1 cellular context compared by ENCODE assay signal in the genomic region with DNA sequence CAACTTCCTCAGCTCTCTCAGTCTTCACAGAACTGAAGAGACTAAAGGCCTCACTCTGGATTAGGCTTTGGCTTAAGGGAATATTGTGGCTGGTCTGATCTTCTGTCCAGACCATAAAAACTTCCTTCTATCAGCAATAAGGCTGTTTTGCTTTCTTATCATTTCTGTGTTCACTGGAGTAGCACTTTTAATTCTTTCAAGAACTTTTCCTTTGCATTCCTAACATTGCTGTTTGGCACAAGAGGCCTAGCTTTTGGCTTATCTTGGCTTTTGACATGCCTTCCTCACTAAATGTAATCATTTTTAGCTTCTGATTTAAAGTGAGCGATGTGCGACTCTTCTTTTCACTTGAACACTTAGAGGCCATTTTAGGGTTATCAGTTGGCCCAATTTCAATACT.
TF ChIP-seq lines count a peak whose summit lies in the region.

No MANE protein-coding gene starts in this region.

TF ChIP-seq in GM23338, 12 proteins besides CTCF, POLR2A, EP300 and RAD21 (continued from another document):
- TF ChIP-seq, protein P1, sequence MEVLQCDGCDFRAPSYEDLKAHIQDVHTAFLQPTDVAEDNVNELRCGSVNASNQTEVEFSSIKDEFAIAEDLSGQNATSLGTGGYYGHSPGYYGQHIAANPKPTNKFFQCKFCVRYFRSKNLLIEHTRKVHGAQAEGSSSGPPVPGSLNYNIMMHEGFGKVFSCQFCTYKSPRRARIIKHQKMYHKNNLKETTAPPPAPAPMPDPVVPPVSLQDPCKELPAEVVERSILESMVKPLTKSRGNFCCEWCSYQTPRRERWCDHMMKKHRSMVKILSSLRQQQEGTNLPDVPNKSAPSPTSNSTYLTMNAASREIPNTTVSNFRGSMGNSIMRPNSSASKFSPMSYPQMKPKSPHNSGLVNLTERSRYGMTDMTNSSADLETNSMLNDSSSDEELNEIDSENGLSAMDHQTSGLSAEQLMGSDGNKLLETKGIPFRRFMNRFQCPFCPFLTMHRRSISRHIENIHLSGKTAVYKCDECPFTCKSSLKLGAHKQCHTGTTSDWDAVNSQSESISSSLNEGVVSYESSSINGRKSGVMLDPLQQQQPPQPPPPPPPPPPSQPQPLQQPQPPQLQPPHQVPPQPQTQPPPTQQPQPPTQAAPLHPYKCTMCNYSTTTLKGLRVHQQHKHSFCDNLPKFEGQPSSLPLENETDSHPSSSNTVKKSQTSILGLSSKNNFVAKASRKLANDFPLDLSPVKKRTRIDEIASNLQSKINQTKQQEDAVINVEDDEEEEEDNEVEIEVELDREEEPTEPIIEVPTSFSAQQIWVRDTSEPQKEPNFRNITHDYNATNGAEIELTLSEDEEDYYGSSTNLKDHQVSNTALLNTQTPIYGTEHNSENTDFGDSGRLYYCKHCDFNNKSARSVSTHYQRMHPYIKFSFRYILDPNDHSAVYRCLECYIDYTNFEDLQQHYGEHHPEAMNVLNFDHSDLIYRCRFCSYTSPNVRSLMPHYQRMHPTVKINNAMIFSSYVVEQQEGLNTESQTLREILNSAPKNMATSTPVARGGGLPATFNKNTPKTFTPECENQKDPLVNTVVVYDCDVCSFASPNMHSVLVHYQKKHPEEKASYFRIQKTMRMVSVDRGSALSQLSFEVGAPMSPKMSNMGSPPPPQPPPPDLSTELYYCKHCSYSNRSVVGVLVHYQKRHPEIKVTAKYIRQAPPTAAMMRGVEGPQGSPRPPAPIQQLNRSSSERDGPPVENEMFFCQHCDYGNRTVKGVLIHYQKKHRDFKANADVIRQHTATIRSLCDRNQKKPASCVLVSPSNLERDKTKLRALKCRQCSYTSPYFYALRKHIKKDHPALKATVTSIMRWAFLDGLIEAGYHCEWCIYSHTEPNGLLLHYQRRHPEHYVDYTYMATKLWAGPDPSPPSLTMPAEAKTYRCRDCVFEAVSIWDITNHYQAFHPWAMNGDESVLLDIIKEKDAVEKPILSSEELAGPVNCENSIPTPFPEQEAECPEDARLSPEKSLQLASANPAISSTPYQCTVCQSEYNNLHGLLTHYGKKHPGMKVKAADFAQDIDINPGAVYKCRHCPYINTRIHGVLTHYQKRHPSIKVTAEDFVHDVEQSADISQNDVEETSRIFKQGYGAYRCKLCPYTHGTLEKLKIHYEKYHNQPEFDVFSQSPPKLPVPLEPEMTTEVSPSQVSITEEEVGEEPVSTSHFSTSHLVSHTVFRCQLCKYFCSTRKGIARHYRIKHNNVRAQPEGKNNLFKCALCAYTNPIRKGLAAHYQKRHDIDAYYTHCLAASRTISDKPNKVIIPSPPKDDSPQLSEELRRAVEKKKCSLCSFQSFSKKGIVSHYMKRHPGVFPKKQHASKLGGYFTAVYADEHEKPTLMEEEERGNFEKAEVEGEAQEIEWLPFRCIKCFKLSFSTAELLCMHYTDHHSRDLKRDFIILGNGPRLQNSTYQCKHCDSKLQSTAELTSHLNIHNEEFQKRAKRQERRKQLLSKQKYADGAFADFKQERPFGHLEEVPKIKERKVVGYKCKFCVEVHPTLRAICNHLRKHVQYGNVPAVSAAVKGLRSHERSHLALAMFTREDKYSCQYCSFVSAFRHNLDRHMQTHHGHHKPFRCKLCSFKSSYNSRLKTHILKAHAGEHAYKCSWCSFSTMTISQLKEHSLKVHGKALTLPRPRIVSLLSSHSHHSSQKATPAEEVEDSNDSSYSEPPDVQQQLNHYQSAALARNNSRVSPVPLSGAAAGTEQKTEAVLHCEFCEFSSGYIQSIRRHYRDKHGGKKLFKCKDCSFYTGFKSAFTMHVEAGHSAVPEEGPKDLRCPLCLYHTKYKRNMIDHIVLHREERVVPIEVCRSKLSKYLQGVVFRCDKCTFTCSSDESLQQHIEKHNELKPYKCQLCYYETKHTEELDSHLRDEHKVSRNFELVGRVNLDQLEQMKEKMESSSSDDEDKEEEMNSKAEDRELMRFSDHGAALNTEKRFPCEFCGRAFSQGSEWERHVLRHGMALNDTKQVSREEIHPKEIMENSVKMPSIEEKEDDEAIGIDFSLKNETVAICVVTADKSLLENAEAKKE (CRISPR knock-in tag; IDR thresholded peaks at IDR 0.05) = no peak
- TF ChIP-seq NANOG (IDR thresholded peaks at IDR 0.05; ENCODE audit: borderline replicate concordance) (no peak), ETS1 (IDR thresholded peaks at IDR 0.05) (no peak), CREB1 (CRISPR knock-in tag; IDR thresholded peaks at IDR 0.05; ENCODE audit: low read depth) (no peak), EZH2phosphoT487 (IDR thresholded peaks at IDR 0.05; ENCODE audit: unreplicated experiment) (no peak), EZH2 (IDR thresholded peaks at IDR 0.05; ENCODE audit: low read depth, unreplicated experiment) (no peak)
- TF ChIP-seq, protein P2, sequence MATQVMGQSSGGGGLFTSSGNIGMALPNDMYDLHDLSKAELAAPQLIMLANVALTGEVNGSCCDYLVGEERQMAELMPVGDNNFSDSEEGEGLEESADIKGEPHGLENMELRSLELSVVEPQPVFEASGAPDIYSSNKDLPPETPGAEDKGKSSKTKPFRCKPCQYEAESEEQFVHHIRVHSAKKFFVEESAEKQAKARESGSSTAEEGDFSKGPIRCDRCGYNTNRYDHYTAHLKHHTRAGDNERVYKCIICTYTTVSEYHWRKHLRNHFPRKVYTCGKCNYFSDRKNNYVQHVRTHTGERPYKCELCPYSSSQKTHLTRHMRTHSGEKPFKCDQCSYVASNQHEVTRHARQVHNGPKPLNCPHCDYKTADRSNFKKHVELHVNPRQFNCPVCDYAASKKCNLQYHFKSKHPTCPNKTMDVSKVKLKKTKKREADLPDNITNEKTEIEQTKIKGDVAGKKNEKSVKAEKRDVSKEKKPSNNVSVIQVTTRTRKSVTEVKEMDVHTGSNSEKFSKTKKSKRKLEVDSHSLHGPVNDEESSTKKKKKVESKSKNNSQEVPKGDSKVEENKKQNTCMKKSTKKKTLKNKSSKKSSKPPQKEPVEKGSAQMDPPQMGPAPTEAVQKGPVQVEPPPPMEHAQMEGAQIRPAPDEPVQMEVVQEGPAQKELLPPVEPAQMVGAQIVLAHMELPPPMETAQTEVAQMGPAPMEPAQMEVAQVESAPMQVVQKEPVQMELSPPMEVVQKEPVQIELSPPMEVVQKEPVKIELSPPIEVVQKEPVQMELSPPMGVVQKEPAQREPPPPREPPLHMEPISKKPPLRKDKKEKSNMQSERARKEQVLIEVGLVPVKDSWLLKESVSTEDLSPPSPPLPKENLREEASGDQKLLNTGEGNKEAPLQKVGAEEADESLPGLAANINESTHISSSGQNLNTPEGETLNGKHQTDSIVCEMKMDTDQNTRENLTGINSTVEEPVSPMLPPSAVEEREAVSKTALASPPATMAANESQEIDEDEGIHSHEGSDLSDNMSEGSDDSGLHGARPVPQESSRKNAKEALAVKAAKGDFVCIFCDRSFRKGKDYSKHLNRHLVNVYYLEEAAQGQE (IDR thresholded peaks at IDR 0.05; ENCODE audit: unreplicated experiment) = no peak
